16 cellular contexts compared by ENCODE assay signal in genomic region chr13:32278456-32278855, GRCh38. TPM values are rescaled to one million over a fixed set of nuclear protein-coding genes. Genes with fewer than 3 reads are reported as not detected.
DNase-seq lines count a peak whose midpoint lies in the region; ATAC-seq and TF ChIP-seq lines count a peak whose summit lies in the region.
"Had no signal": no experiment of that assay in that cellular context is flagged by ENCODE, and none has a peak within 500 bp of the region (broad histone marks: within the 10 kb centered on the region; RNA-seq: fewer than 3 reads in every experiment).

No MANE protein-coding gene starts in this region.

- ATAC-seq in GM21529 (IDR thresholded peaks at IDR 0.05; ENCODE audit: unreplicated experiment) (peak; percentile 59), HG02884 (IDR thresholded peaks at IDR 0.05; ENCODE audit: unreplicated experiment) (no peak)
- ATAC-seq: gastroesophageal sphincter had no signal

- CTCF ChIA-PET in BJ (lab: Yijun Ruan, JAX), result interaction anchor here (1.4 to 1.5 kb wide), 2 partner anchors 8 to 10 kb away, joined by 3 to 5 read pairs; no protein-coding TSS in a partner anchor

- no peak for TF ChIP-seq CTCF in BJ (IDR thresholded peaks at IDR 0.05; ENCODE audit: insufficient read depth, low read depth, low read length)

- no peaks in the 10 kb centered on the region for H3K27me3 ChIP-seq in BJ (ENCODE audit: control insufficient read depth, insufficient read depth, low read length)
- H3K27me3 ChIP-seq: adrenal gland, gastroesophageal sphincter, uterus had no signal

- H3K36me3 ChIP-seq in BJ (ENCODE audit: control insufficient read depth, insufficient read depth, low read length), result peaks cover 8% of the 10 kb centered on the region
- H3K36me3 ChIP-seq: adrenal gland, uterus had no signal

- DNase-seq in BJ (ENCODE audit: low read depth), result peak; percentile 9
- DNase-seq in amniotic stem cell (lab: John Stamatoyannopoulos, UW), result peak; percentile 23
- peak; percentile 84 for DNase-seq in iris pigment epithelial cell (ENCODE audit: low read depth)
- no peak for DNase-seq in GM19238 (ENCODE audit: insufficient read length, low spot score)
- no peak for DNase-seq in SW 1271 (lab: John Stamatoyannopoulos, UW)
- DNase-seq in NCI-H526 treated with DMSO at 0.1 percent for 48 hours (lab: John Stamatoyannopoulos, UW), result no peak
- DNase-seq: activated CD8-positive, alpha-beta memory T cell treated with anti-CD3 and anti-CD28 coated beads, Interleukin-2, amount 50 U/mL, for 48 hours; adrenal gland; C1 segment of cervical spinal cord; stimulated activated CD4-positive, alpha-beta T cell treated with anti-CD3 and anti-CD28 coated beads, Interleukin-2, amount 100 ng/mL, for 48 hours; uterus; WERI-Rb-1 had no signal

- H3K4me3 ChIP-seq in BJ (ENCODE audit: low read depth, low read length), result no peak overlapping the region
- H3K4me3 ChIP-seq: adrenal gland, gastroesophageal sphincter, SK-N-MC, uterus had no signal

- POLR2A ChIA-PET in BJ (lab: Charles Lee), result no interaction called here

RNA-seq across cellular contexts. Expression of gene ZAR1L, which starts 36.7 kb away (rescaled TPM):
- polyA plus RNA-seq in BJ (2011; rRNA removed), result not detected in 2 replicates
- polyA minus RNA-seq in BJ (2011; rRNA and poly(A)+ RNA removed), result not detected in 2 replicates
- polyA plus RNA-seq: adrenal gland had no signal

RNA-seq across cellular contexts. Expression of gene BRCA2, which starts 36.9 kb away (rescaled TPM):
- 0.91 and 1.2 TPM in 2 replicates for polyA plus RNA-seq in BJ (2011; rRNA removed)
- polyA minus RNA-seq in BJ (2011; rRNA and poly(A)+ RNA removed), result 1.8 and 3.4 TPM in 2 replicates

Comparison
In these comparisons a context has a peak if more than half of its experiments do, and no peak if none do; other contexts are left out.
1. DNase-seq: peak in BJ (single experiment), amniotic stem cell (single experiment) and iris pigment epithelial cell (single experiment); none in GM19238 (single experiment), SW 1271 (0 of 2) and NCI-H526 treated with DMSO at 0.1 percent for 48 hours (single experiment).